1 cellular context compared by ENCODE assay signal in the genomic region with DNA sequence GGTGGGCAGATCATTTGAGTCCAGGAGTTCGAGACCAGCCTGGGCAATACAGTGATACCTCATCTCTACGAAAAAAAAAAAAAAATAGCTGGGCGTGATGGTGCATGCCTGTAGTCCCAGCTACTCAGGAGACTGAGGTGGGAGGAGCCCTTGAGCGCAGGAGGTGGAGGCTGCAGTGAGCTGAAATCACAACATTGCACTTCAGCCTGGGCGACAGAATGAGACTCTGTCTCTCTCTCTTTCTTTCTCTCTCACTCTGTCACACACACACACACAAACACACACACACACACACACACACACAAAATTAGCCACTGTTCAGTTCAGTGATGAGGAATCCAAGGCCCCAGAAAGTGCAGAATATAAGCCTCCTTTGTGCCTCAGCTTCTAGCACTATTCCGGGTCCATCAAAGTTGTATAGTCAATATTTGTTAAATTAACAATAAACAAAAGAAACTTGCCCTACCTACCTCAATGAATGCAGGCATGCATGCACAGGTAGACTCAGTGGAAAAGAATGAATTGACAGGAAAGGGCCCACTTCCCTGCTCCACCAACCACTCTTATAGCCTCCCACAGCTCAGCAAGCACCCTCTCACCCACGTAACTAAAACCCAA.
TF ChIP-seq lines count a peak whose summit lies in the region.

No MANE protein-coding gene starts in this region.

TF ChIP-seq in HepG2, 621 proteins besides CTCF, POLR2A, EP300 and RAD21 (continued from another document and continues in another):
- TF ChIP-seq, protein P1, sequence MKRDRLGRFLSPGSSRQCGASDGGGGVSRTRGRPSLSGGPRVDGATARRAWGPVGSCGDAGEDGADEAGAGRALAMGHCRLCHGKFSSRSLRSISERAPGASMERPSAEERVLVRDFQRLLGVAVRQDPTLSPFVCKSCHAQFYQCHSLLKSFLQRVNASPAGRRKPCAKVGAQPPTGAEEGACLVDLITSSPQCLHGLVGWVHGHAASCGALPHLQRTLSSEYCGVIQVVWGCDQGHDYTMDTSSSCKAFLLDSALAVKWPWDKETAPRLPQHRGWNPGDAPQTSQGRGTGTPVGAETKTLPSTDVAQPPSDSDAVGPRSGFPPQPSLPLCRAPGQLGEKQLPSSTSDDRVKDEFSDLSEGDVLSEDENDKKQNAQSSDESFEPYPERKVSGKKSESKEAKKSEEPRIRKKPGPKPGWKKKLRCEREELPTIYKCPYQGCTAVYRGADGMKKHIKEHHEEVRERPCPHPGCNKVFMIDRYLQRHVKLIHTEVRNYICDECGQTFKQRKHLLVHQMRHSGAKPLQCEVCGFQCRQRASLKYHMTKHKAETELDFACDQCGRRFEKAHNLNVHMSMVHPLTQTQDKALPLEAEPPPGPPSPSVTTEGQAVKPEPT (CRISPR knock-in tag; IDR thresholded peaks at IDR 0.05; ENCODE audit: low read depth) = no peak
- TF ChIP-seq ZNF629 (CRISPR knock-in tag; conservative IDR thresholded peaks at IDR 0.05) = no peak
- TF ChIP-seq NCOA5 (CRISPR knock-in tag; IDR thresholded peaks at IDR 0.05) = no peak
- no peak for TF ChIP-seq ZNF792 (CRISPR knock-in tag; IDR thresholded peaks at IDR 0.05)
- no peak for TF ChIP-seq NR2F1 (CRISPR knock-in tag; IDR thresholded peaks at IDR 0.05)
- TF ChIP-seq SALL2 (CRISPR knock-in tag; IDR thresholded peaks at IDR 0.05) = no peak
- TF ChIP-seq, protein P2, sequence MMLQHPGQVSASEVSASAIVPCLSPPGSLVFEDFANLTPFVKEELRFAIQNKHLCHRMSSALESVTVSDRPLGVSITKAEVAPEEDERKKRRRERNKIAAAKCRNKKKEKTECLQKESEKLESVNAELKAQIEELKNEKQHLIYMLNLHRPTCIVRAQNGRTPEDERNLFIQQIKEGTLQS (CRISPR knock-in tag; IDR thresholded peaks at IDR 0.05) = no peak
- 0 out of 2 replicates have a peak, but pooled peaks have one; percentile 8 for TF ChIP-seq SAP130 (CRISPR knock-in tag; IDR thresholded peaks at IDR 0.05; ENCODE audit: low read depth)
- TF ChIP-seq, protein P3, sequence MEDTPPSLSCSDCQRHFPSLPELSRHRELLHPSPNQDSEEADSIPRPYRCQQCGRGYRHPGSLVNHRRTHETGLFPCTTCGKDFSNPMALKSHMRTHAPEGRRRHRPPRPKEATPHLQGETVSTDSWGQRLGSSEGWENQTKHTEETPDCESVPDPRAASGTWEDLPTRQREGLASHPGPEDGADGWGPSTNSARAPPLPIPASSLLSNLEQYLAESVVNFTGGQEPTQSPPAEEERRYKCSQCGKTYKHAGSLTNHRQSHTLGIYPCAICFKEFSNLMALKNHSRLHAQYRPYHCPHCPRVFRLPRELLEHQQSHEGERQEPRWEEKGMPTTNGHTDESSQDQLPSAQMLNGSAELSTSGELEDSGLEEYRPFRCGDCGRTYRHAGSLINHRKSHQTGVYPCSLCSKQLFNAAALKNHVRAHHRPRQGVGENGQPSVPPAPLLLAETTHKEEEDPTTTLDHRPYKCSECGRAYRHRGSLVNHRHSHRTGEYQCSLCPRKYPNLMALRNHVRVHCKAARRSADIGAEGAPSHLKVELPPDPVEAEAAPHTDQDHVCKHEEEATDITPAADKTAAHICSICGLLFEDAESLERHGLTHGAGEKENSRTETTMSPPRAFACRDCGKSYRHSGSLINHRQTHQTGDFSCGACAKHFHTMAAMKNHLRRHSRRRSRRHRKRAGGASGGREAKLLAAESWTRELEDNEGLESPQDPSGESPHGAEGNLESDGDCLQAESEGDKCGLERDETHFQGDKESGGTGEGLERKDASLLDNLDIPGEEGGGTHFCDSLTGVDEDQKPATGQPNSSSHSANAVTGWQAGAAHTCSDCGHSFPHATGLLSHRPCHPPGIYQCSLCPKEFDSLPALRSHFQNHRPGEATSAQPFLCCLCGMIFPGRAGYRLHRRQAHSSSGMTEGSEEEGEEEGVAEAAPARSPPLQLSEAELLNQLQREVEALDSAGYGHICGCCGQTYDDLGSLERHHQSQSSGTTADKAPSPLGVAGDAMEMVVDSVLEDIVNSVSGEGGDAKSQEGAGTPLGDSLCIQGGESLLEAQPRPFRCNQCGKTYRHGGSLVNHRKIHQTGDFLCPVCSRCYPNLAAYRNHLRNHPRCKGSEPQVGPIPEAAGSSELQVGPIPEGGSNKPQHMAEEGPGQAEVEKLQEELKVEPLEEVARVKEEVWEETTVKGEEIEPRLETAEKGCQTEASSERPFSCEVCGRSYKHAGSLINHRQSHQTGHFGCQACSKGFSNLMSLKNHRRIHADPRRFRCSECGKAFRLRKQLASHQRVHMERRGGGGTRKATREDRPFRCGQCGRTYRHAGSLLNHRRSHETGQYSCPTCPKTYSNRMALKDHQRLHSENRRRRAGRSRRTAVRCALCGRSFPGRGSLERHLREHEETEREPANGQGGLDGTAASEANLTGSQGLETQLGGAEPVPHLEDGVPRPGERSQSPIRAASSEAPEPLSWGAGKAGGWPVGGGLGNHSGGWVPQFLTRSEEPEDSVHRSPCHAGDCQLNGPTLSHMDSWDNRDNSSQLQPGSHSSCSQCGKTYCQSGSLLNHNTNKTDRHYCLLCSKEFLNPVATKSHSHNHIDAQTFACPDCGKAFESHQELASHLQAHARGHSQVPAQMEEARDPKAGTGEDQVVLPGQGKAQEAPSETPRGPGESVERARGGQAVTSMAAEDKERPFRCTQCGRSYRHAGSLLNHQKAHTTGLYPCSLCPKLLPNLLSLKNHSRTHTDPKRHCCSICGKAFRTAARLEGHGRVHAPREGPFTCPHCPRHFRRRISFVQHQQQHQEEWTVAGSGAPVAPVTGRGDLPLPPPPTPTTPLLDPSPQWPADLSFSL (CRISPR knock-in tag; IDR thresholded peaks at IDR 0.05) = peak; percentile 92
- TF ChIP-seq ZNF619 (CRISPR knock-in tag; IDR thresholded peaks at IDR 0.05) = no peak
- no peak for TF ChIP-seq SMAD1 (CRISPR knock-in tag; IDR thresholded peaks at IDR 0.05; ENCODE audit: borderline replicate concordance, low read depth)
- no peak for TF ChIP-seq SNRNP70 (IDR thresholded peaks at IDR 0.05; ENCODE audit: low read depth, low read length)
- TF ChIP-seq RARA (CRISPR knock-in tag; IDR thresholded peaks at IDR 0.05) = peak; percentile 23; the same call in 1 of the 2 replicates
- no peak for TF ChIP-seq ZNF160 (CRISPR knock-in tag; IDR thresholded peaks at IDR 0.05)
- TF ChIP-seq, protein P4, sequence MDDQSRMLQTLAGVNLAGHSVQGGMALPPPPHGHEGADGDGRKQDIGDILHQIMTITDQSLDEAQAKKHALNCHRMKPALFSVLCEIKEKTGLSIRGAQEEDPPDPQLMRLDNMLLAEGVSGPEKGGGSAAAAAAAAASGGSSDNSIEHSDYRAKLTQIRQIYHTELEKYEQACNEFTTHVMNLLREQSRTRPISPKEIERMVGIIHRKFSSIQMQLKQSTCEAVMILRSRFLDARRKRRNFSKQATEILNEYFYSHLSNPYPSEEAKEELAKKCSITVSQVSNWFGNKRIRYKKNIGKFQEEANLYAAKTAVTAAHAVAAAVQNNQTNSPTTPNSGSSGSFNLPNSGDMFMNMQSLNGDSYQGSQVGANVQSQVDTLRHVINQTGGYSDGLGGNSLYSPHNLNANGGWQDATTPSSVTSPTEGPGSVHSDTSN (CRISPR knock-in tag; IDR thresholded peaks at IDR 0.05; ENCODE audit: borderline replicate concordance) = no peak
- no peak for TF ChIP-seq MEIS2 (CRISPR knock-in tag; IDR thresholded peaks at IDR 0.05)
- TF ChIP-seq MTA3 (CRISPR knock-in tag; IDR thresholded peaks at IDR 0.05) = no peak
- 0 out of 2 replicates have a peak, but pooled peaks have one; percentile 25 for TF ChIP-seq TBX3 (IDR thresholded peaks at IDR 0.05; ENCODE audit: borderline replicate concordance)
- no peak for TF ChIP-seq SRY (CRISPR knock-in tag; IDR thresholded peaks at IDR 0.05)
- no peak for TF ChIP-seq JUND (CRISPR knock-in tag; IDR thresholded peaks at IDR 0.05)
- no peak for TF ChIP-seq ZNF782 (CRISPR knock-in tag; IDR thresholded peaks at IDR 0.05; ENCODE audit: borderline replicate concordance)
- no peak for TF ChIP-seq CHD4 (IDR thresholded peaks at IDR 0.05; ENCODE audit: borderline replicate concordance, low read length)
- no peak for TF ChIP-seq ZNF724P (CRISPR knock-in tag; IDR thresholded peaks at IDR 0.05; ENCODE audit: borderline replicate concordance)
- TF ChIP-seq DPF2 (CRISPR knock-in tag; IDR thresholded peaks at IDR 0.05; ENCODE audit: borderline replicate concordance, low read depth) = no peak
- no peak for TF ChIP-seq HDAC1 (CRISPR knock-in tag; IDR thresholded peaks at IDR 0.05)
- TF ChIP-seq, protein P5, sequence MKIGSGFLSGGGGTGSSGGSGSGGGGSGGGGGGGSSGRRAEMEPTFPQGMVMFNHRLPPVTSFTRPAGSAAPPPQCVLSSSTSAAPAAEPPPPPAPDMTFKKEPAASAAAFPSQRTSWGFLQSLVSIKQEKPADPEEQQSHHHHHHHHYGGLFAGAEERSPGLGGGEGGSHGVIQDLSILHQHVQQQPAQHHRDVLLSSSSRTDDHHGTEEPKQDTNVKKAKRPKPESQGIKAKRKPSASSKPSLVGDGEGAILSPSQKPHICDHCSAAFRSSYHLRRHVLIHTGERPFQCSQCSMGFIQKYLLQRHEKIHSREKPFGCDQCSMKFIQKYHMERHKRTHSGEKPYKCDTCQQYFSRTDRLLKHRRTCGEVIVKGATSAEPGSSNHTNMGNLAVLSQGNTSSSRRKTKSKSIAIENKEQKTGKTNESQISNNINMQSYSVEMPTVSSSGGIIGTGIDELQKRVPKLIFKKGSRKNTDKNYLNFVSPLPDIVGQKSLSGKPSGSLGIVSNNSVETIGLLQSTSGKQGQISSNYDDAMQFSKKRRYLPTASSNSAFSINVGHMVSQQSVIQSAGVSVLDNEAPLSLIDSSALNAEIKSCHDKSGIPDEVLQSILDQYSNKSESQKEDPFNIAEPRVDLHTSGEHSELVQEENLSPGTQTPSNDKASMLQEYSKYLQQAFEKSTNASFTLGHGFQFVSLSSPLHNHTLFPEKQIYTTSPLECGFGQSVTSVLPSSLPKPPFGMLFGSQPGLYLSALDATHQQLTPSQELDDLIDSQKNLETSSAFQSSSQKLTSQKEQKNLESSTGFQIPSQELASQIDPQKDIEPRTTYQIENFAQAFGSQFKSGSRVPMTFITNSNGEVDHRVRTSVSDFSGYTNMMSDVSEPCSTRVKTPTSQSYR (CRISPR knock-in tag; IDR thresholded peaks at IDR 0.05; ENCODE audit: borderline replicate concordance) = no peak
- no peak for TF ChIP-seq ZFP36L2 (CRISPR knock-in tag; IDR thresholded peaks at IDR 0.05)
- TF ChIP-seq, protein P6, sequence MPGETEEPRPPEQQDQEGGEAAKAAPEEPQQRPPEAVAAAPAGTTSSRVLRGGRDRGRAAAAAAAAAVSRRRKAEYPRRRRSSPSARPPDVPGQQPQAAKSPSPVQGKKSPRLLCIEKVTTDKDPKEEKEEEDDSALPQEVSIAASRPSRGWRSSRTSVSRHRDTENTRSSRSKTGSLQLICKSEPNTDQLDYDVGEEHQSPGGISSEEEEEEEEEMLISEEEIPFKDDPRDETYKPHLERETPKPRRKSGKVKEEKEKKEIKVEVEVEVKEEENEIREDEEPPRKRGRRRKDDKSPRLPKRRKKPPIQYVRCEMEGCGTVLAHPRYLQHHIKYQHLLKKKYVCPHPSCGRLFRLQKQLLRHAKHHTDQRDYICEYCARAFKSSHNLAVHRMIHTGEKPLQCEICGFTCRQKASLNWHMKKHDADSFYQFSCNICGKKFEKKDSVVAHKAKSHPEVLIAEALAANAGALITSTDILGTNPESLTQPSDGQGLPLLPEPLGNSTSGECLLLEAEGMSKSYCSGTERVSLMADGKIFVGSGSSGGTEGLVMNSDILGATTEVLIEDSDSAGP (CRISPR knock-in tag; IDR thresholded peaks at IDR 0.05; ENCODE audit: borderline replicate concordance) = no peak
- no peak for TF ChIP-seq SOX13 (IDR thresholded peaks at IDR 0.05)
- TF ChIP-seq SOX13 (CRISPR knock-in tag; conservative IDR thresholded peaks at IDR 0.05 in 1 of 2, IDR thresholded peaks at IDR 0.05 in 1 of 2) = peak in 1 of 2 experiments; percentile 62; a peak in 1 of 4 replicates
- no peak for TF ChIP-seq HMG20A (CRISPR knock-in tag; IDR thresholded peaks at IDR 0.05; ENCODE audit: borderline replicate concordance)
- no peak for TF ChIP-seq ZNF652 (CRISPR knock-in tag; IDR thresholded peaks at IDR 0.05; ENCODE audit: borderline replicate concordance, low read depth)
- TF ChIP-seq, protein P7, sequence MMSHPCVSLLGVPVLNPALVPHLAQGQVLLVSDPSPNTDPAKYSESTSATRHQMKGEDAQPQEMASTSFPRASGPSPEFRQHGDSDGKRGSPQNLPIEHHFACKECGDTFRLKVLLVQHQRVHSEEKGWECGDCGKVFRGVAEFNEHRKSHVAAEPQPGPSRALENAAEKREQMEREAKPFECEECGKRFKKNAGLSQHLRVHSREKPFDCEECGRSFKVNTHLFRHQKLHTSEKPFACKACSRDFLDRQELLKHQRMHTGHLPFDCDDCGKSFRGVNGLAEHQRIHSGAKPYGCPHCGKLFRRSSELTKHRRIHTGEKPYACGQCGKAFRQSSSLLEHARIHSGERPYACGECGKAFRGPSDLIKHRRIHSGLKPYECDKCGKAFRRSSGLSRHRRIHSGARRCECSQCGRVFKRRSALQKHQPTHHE (CRISPR knock-in tag; IDR thresholded peaks at IDR 0.05; ENCODE audit: borderline replicate concordance) = no peak
- TF ChIP-seq ZNF101 (CRISPR knock-in tag; IDR thresholded peaks at IDR 0.05; ENCODE audit: borderline replicate concordance, low read depth) = no peak
- TF ChIP-seq ZNF761 (CRISPR knock-in tag; conservative IDR thresholded peaks at IDR 0.05) = no peak
- no peak for TF ChIP-seq ZNF570 (CRISPR knock-in tag; IDR thresholded peaks at IDR 0.05; ENCODE audit: borderline replicate concordance)
- TF ChIP-seq ZNF383 (CRISPR knock-in tag; IDR thresholded peaks at IDR 0.05; ENCODE audit: borderline replicate concordance) = no peak
- no peak for TF ChIP-seq ZNF431 (CRISPR knock-in tag; IDR thresholded peaks at IDR 0.05; ENCODE audit: borderline replicate concordance, low read depth)
- no peak for TF ChIP-seq ISX (CRISPR knock-in tag; conservative IDR thresholded peaks at IDR 0.05)
- no peak for TF ChIP-seq ZNF10 (CRISPR knock-in tag; IDR thresholded peaks at IDR 0.05; ENCODE audit: borderline replicate concordance, low read depth)
- TF ChIP-seq BHLHE40 (IDR thresholded peaks at IDR 0.05; ENCODE audit: low read length) = no peak
- TF ChIP-seq, protein P8, sequence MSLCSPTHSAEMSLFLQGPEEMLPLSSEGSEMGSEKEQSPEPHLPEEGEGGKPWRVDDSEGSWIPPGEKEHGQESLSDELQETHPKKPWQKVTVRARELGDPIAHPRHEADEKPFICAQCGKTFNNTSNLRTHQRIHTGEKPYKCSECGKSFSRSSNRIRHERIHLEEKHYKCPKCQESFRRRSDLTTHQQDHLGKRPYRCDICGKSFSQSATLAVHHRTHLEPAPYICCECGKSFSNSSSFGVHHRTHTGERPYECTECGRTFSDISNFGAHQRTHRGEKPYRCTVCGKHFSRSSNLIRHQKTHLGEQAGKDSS (CRISPR knock-in tag; IDR thresholded peaks at IDR 0.05; ENCODE audit: borderline replicate concordance, low read depth) = no peak
- no peak for TF ChIP-seq FOXJ3 (CRISPR knock-in tag; IDR thresholded peaks at IDR 0.05; ENCODE audit: borderline replicate concordance)
- TF ChIP-seq ETV6 (CRISPR knock-in tag; conservative IDR thresholded peaks at IDR 0.05) = no peak
- TF ChIP-seq ETV5 (CRISPR knock-in tag; IDR thresholded peaks at IDR 0.05; ENCODE audit: borderline replicate concordance) = no peak
- no peak for TF ChIP-seq KLF11 (CRISPR knock-in tag; IDR thresholded peaks at IDR 0.05)
- no peak for TF ChIP-seq ZNF331 (CRISPR knock-in tag; IDR thresholded peaks at IDR 0.05)
- TF ChIP-seq TOPORS (CRISPR knock-in tag; IDR thresholded peaks at IDR 0.05) = no peak
- no peak for TF ChIP-seq ZNF709 (CRISPR knock-in tag; IDR thresholded peaks at IDR 0.05)
